35 cellular contexts compared by ENCODE assay signal in the genomic region with DNA sequence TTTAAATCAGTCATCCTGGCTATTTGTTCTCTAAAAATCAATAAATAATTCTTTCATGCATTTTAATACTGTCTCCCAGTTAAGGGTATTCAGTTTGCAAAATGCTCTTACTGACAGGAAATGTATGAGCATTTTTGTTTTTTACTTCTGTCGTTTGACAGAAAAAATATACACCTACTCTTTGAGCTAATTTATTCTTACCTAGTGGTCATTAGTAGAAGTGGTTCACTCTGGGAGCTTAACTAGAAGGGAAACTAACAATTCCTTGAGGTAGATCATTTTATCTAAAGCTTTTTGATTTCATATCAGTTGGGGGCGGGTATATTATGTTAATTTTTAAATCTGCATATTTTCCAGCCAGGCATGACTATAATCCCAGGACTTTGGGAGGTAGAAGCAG.
"Had no signal": no experiment of that assay in that cellular context is flagged by ENCODE, and none has a peak within 500 bp of the region (broad histone marks: within the 10 kb centered on the region; RNA-seq: fewer than 3 reads in every experiment).

No MANE protein-coding gene starts in this region.

- H3K4me1 ChIP-seq: adrenal gland, body of pancreas, breast epithelium had no signal

- H3K4me3 Mint-ChIP-seq: activated B cell treated with CpG ODN at 0.5 μM for 24 hours; activated CD4-positive, alpha-beta memory T cell treated with anti-CD3 and anti-CD28 coated beads for 36 hours; activated CD4-positive, alpha-beta T cell treated with anti-CD3 and anti-CD28 coated beads, Interleukin-2, amount 10 ng/mL, durations not matched to agents 24 days and 14 days; activated CD8-positive, alpha-beta T cell treated with anti-CD3 and anti-CD28 coated beads for 36 hours; activated naive CD4-positive, alpha-beta T cell treated with anti-CD3 and anti-CD28 coated beads for 36 hours; activated naive CD8-positive, alpha-beta T cell treated with anti-CD3 and anti-CD28 coated beads for 36 hours; activated T-cell treated with anti-CD3 and anti-CD28 coated beads, Interleukin-2, amount 50 U/mL, for 4 hours; activated T-cell treated with anti-CD3 and anti-CD28 coated beads, Interleukin-2, amount 50 U/mL, for 72 hours; activated T-helper 1 cell treated with anti-CD3 and anti-CD28 coated beads, Interleukin-12 subunit alpha, Interleukin-12 subunit beta, Interleukin-2, Interleukin-4 antibody, amounts not matched to agents 30 ng/mL and 10 ng/mL and 1 ng/mL, durations not matched to agents 14 hours and 24 hours and 36 hours; activated T-helper 17 cell treated with anti-CD3 and anti-CD28 coated beads, Interleukin-2, amount 50 U/mL, for 72 hours; T-helper 1 cell treated with Interleukin-12 subunit alpha and Interleukin-12 subunit beta and Interleukin-4 antibody, amounts not matched to agents 30 μg/mL and 1 μg/mL, for 36 hours; T-helper 2 cell treated with Interferon-gamma antibody and Interleukin-4, amounts not matched to agents 5 μg/mL and 100 μg/mL, for 36 hours had no signal

- H3K4me1 Mint-ChIP-seq: activated B cell treated with CpG ODN at 0.5 μM for 24 hours; activated CD4-positive, alpha-beta T cell treated with anti-CD3 and anti-CD28 coated beads, Interleukin-2, amount 10 ng/mL, durations not matched to agents 24 days and 14 days; activated naive CD8-positive, alpha-beta T cell treated with anti-CD3 and anti-CD28 coated beads for 36 hours had no signal

- H3K27me3 ChIP-seq: adrenal gland, body of pancreas, brain microvascular endothelial cell, breast epithelium had no signal

- H3K27ac ChIP-seq: adrenal gland, body of pancreas, brain microvascular endothelial cell, breast epithelium, VCaP had no signal

- H3K4me3 ChIP-seq: adrenal gland, body of pancreas, breast epithelium had no signal

- H3K9me3 Mint-ChIP-seq: activated B cell treated with CpG ODN at 0.5 μM for 24 hours; activated CD8-positive, alpha-beta T cell treated with anti-CD3 and anti-CD28 coated beads for 36 hours; activated naive CD8-positive, alpha-beta T cell treated with anti-CD3 and anti-CD28 coated beads for 36 hours; activated T-cell treated with anti-CD3 and anti-CD28 coated beads, Interleukin-2, amount 50 U/mL, for 4 hours; activated T-cell treated with anti-CD3 and anti-CD28 coated beads, Interleukin-2, amount 50 U/mL, for 72 hours; activated T-helper 17 cell treated with anti-CD3 and anti-CD28 coated beads, Interleukin-2, amount 50 U/mL, for 72 hours had no signal

- H3K27me3 Mint-ChIP-seq: activated B cell treated with CpG ODN at 0.5 μM for 24 hours; activated CD4-positive, alpha-beta memory T cell treated with anti-CD3 and anti-CD28 coated beads for 36 hours; activated CD4-positive, alpha-beta T cell treated with anti-CD3 and anti-CD28 coated beads, Interleukin-2, amount 10 ng/mL, durations not matched to agents 24 days and 14 days; activated CD8-positive, alpha-beta T cell treated with anti-CD3 and anti-CD28 coated beads for 36 hours; activated naive CD8-positive, alpha-beta T cell treated with anti-CD3 and anti-CD28 coated beads for 36 hours; activated T-helper 17 cell treated with anti-CD3 and anti-CD28 coated beads, Interleukin-2, amount 50 U/mL, for 72 hours had no signal

- DNase-seq: activated B cell treated with CpG ODN at 0.5 μM for 24 hours; activated CD4-positive, alpha-beta memory T cell treated with anti-CD3 and anti-CD28 coated beads for 36 hours; activated CD4-positive, alpha-beta T cell treated with anti-CD3 and anti-CD28 coated beads for 4 hours; activated CD4-positive, alpha-beta T cell treated with anti-CD3 and anti-CD28 coated beads, Interleukin-2, amount 10 ng/mL, durations not matched to agents 24 days and 14 days; activated CD4-positive, alpha-beta T cell treated with anti-CD3 and anti-CD28 coated beads, Interleukin-2, amount 50 U/mL, for 1 hour; activated CD4-positive, alpha-beta T cell treated with anti-CD3 and anti-CD28 coated beads, Interleukin-2, amount 50 U/mL, for 4 hours; activated CD4-positive, CD25-positive, alpha-beta regulatory T cell treated with anti-CD3 and anti-CD28 coated beads, Interleukin-2, amount 50 U/mL, for 72 hours; activated CD8-positive, alpha-beta memory T cell treated with anti-CD3 and anti-CD28 coated beads, Interleukin-2, amount 50 U/mL, for 4 hours; activated CD8-positive, alpha-beta T cell treated with anti-CD3 and anti-CD28 coated beads for 36 hours; activated effector memory CD4-positive, alpha-beta T cell treated with anti-CD3 and anti-CD28 coated beads, Interleukin-2, amount 50 U/mL, for 16 hours; activated gamma-delta T cell treated with Interleukin-2 at 50 U/mL for 16 hours; activated naive CD4-positive, alpha-beta T cell; activated naive CD4-positive, alpha-beta T cell treated with anti-CD3 and anti-CD28 coated beads for 36 hours; activated naive CD4-positive, alpha-beta T cell treated with anti-CD3 and anti-CD28 coated beads, Interleukin-2, amount 50 U/mL, for 16 hours; activated naive CD8-positive, alpha-beta T cell treated with anti-CD3 and anti-CD28 coated beads for 36 hours; activated T-cell treated with anti-CD3 and anti-CD28 coated beads for 4 hours; activated T-cell treated with anti-CD3 and anti-CD28 coated beads, Interleukin-2, amount 50 U/mL, for 1 hour; activated T-cell treated with anti-CD3 and anti-CD28 coated beads, Interleukin-2, amount 50 U/mL, for 4 hours; activated T-cell treated with anti-CD3 and anti-CD28 coated beads, Interleukin-2, amount 50 U/mL, for 72 hours; adrenal gland; amniotic stem cell; aorta; body of pancreas; brain microvascular endothelial cell; central memory CD4-positive, alpha-beta T cell; T-helper 1 cell; T-helper 2 cell; T-helper 9 cell had no signal

- H3K27ac Mint-ChIP-seq: activated B cell treated with CpG ODN at 0.5 μM for 24 hours; activated CD4-positive, alpha-beta memory T cell treated with anti-CD3 and anti-CD28 coated beads for 36 hours; activated CD4-positive, alpha-beta T cell treated with anti-CD3 and anti-CD28 coated beads, Interleukin-2, amount 10 ng/mL, durations not matched to agents 24 days and 14 days; activated CD8-positive, alpha-beta T cell treated with anti-CD3 and anti-CD28 coated beads for 36 hours; activated naive CD4-positive, alpha-beta T cell treated with anti-CD3 and anti-CD28 coated beads for 36 hours; activated naive CD4-positive, alpha-beta T cell treated with anti-CD3 and anti-CD28 coated beads, Interleukin-2, amount 50 U/mL, for 72 hours; activated naive CD8-positive, alpha-beta T cell treated with anti-CD3 and anti-CD28 coated beads for 36 hours; activated T-cell treated with anti-CD3 and anti-CD28 coated beads, Interleukin-2, amount 50 U/mL, for 72 hours; activated T-helper 1 cell treated with anti-CD3 and anti-CD28 coated beads, Interleukin-12 subunit alpha, Interleukin-12 subunit beta, Interleukin-2, Interleukin-4 antibody, amounts not matched to agents 30 ng/mL and 10 ng/mL and 1 ng/mL, durations not matched to agents 14 hours and 24 hours and 36 hours; activated T-helper 17 cell treated with anti-CD3 and anti-CD28 coated beads, Interleukin-2, amount 50 U/mL, for 72 hours; T-helper 1 cell treated with Interleukin-12 subunit alpha and Interleukin-12 subunit beta and Interleukin-4 antibody, amounts not matched to agents 30 μg/mL and 1 μg/mL, for 36 hours; T-helper 2 cell treated with Interferon-gamma antibody and Interleukin-4, amounts not matched to agents 5 μg/mL and 100 μg/mL, for 36 hours had no signal

- H3K9me3 ChIP-seq: adrenal gland, body of pancreas, breast epithelium had no signal
